In the genomic region with DNA sequence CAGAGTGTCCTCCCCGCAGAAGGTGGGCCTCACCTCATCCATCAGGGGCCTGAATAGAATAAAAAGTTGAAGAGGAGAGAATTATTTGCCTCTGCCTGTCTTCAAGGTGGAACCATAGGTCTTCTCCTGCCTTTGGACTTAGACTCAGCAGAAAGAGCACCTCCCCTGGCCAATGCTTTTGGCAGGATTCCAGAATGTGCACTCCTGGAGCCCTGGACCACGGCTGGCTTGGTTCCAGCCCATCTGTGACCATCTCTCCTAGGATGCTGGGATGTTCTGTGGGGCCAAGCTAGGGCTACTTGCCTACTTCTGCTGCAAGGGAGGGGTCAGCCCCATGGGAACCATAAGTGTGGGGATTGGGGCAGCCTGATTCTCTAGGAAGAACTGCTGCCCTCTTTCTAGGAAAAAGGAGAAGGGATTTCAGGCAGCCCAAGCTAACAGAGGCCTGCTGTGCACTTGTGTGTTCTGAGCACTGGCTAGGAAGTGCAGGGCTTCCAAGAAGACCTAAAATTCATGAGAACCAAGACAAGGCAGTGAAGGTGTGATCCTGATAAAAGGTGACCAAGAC, we compare ENCODE assay signal across 2 cellular contexts.
TF ChIP-seq lines count a peak whose summit lies in the region.

No MANE protein-coding gene starts in this region.

TF ChIP-seq in HEK293, 187 proteins besides CTCF, POLR2A, EP300 and RAD21 (continued from another document):
- TF ChIP-seq ZNF785 (tag by site-specific recombination; IDR thresholded peaks at IDR 0.05) (no peak), ZNF394 (tag by site-specific recombination; IDR thresholded peaks at IDR 0.05; ENCODE audit: borderline replicate concordance) (no peak), SETDB1 (IDR thresholded peaks at IDR 0.05; ENCODE audit: insufficient read length, low read length) (no peak), ZNF211 (tag by site-specific recombination; IDR thresholded peaks at IDR 0.05; ENCODE audit: low read depth) (no peak), ZNF585B (tag by site-specific recombination; IDR thresholded peaks at IDR 0.05) (no peak), GLIS1 (tag by site-specific recombination; IDR thresholded peaks at IDR 0.05) (peak; percentile 30; the same call in 1 of the 2 replicates), KLF8 (tag by site-specific recombination; IDR thresholded peaks at IDR 0.05) (no peak), ZNF600 (tag by site-specific recombination; IDR thresholded peaks at IDR 0.05) (no peak), ZFP37 (tag by site-specific recombination; IDR thresholded peaks at IDR 0.05) (no peak), ZNF658 (tag by site-specific recombination; IDR thresholded peaks at IDR 0.05) (no peak), BCL6B (tag by site-specific recombination; IDR thresholded peaks at IDR 0.05) (peak; percentile 90), ZNF549 (tag by site-specific recombination; IDR thresholded peaks at IDR 0.05) (no peak), ZNF837 (tag by site-specific recombination; IDR thresholded peaks at IDR 0.05) (no peak)
TF ChIP-seq in HEK293: peak in this region for 3.

TF ChIP-seq in K562, 482 proteins besides CTCF, POLR2A, EP300 and RAD21:
- no peak for TF ChIP-seq ARID3B (CRISPR knock-in tag; IDR thresholded peaks at IDR 0.05; ENCODE audit: borderline replicate concordance)
- no peak for TF ChIP-seq ZNF143 (CRISPR knock-in tag; IDR thresholded peaks at IDR 0.05)
- TF ChIP-seq NKRF (IDR thresholded peaks at IDR 0.05; ENCODE audit: borderline replicate concordance), result no peak
- peak; percentile 68 for TF ChIP-seq NFIC (IDR thresholded peaks at IDR 0.05)
